Comparison of ENCODE assay signal across 24 cellular contexts in genomic region chr16:9949396-9949795, GRCh38.
"Had no signal": no experiment of that assay in that cellular context is flagged by ENCODE, and none has a peak within 500 bp of the region (broad histone marks: within the 10 kb centered on the region; RNA-seq: fewer than 3 reads in every experiment).

No MANE protein-coding gene starts in this region.

- H3K79me2 ChIP-seq: hepatocyte had no signal

- H3K27ac ChIP-seq: hepatocyte, left ventricle myocardium inferior, pancreas, prostate gland, sigmoid colon, spleen, suprapubic skin, thoracic aorta, tibial artery, upper lobe of right lung, uterus had no signal

- DNase-seq: islet precursor cell; left ventricle myocardium inferior; mesendoderm; naive thymus-derived CD4-positive, alpha-beta T cell; pancreas; posterior cingulate gyrus; retina; right cardiac atrium; sigmoid colon; small intestine; spleen; stimulated activated CD4-positive, alpha-beta T cell treated with anti-CD3 and anti-CD28 coated beads, Interleukin-4, amount 100 ng/mL, for 24 hours; stimulated activated naive CD4-positive, alpha-beta T cell; tibial artery; trophoblast cell; upper lobe of right lung; uterus had no signal

- H3K36me3 ChIP-seq: left ventricle myocardium inferior, pancreas, prostate gland, sigmoid colon, spleen, suprapubic skin, thoracic aorta, tibial artery, upper lobe of right lung, uterus had no signal

- H3K4me1 ChIP-seq: left ventricle myocardium inferior, pancreas, prostate gland, sigmoid colon, spleen, suprapubic skin, upper lobe of right lung, uterus had no signal

- H3K4me3 ChIP-seq: hepatocyte, left ventricle myocardium inferior, lung, pancreas, prostate gland, sigmoid colon, spleen, suprapubic skin, thoracic aorta, tibial artery, upper lobe of right lung, uterus had no signal

- H3K4me2 ChIP-seq: hepatocyte had no signal

- H2AFZ ChIP-seq: hepatocyte had no signal

- FAIRE-seq: pancreas, small intestine had no signal

- ATAC-seq: naive thymus-derived CD4-positive, alpha-beta T cell; natural killer cell treated with Interleukin-12 subunit alpha and Interleukin-12 subunit beta and Interleukin-15 and Interleukin-18, amount 100 ng/mL, for 72 hours; right cardiac atrium; stimulated activated effector memory CD8-positive, alpha-beta T cell treated with anti-CD3 and anti-CD28 coated beads, Interleukin-12 subunit alpha, Interleukin-12 subunit beta, amount 100 ng/mL, for 72 hours; upper lobe of right lung had no signal

- H3K27me3 ChIP-seq: pancreas, sigmoid colon, suprapubic skin, tibial artery, uterus had no signal

- H3K9me3 ChIP-seq: left ventricle myocardium inferior, pancreas, prostate gland, sigmoid colon, spleen, suprapubic skin, thoracic aorta, tibial artery, upper lobe of right lung, uterus had no signal
